In the genomic region with DNA sequence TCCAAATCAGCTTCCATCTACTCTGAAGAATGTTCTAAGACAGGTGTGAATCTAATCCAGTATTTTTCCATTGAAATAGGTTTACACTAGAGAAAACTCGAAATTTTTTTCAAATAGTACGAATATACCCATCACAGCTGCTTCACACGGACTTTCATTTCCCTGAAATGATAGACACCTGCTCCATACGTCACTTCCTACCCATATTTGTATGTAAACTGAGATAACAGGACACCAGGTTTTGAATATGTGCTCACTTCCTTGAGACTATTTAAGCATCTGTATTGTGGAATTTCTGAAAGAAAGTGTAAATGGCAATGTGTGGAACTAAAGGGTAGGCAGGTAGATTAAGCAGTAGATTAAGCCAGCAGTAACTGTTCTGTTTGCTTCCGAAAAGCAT, we compare ENCODE assay signal across 14 cellular contexts. TPM values are rescaled to one million over a fixed set of nuclear protein-coding genes. Genes with fewer than 3 reads are reported as not detected.
DNase-seq lines count a peak whose midpoint lies in the region; ATAC-seq and TF ChIP-seq lines count a peak whose summit lies in the region.
"Had no signal": no experiment of that assay in that cellular context is flagged by ENCODE, and none has a peak within 500 bp of the region (broad histone marks: within the 10 kb centered on the region; RNA-seq: fewer than 3 reads in every experiment).

No MANE protein-coding gene starts in this region.

- no CpG with 5 or more reads among the region's 5 CpGs for WGBS in neuronal stem cell (ENCODE audit: extremely low coverage in 2 of 2, insufficient read length in 2 of 2, insufficient replicate concordance in 1 of 2), 2 donors

- no peak for DNase-seq in T-helper 2 cell treated with Interferon-gamma antibody and Interleukin-4, amounts not matched to agents 5 μg/mL and 100 μg/mL, for 36 hours (ENCODE audit: low spot score)
- DNase-seq in T-helper 2 cell (no peak), neuronal stem cell (ENCODE audit: low spot score) (no peak), superior temporal gyrus (ENCODE audit: extremely low spot score) (no peak)
- DNase-seq in activated naive CD4-positive, alpha-beta T cell treated with anti-CD3 and anti-CD28 coated beads, Interleukin-2, amount 10 ng/mL, durations not matched to agents 7 days and 5 days, result no peak
- DNase-seq: activated CD4-positive, alpha-beta T cell treated with anti-CD3 and anti-CD28 coated beads for 4 hours; NCI-H774; spleen; stomach had no signal

- H3K4me3 Mint-ChIP-seq in T-helper 2 cell treated with Interferon-gamma antibody and Interleukin-4, amounts not matched to agents 5 μg/mL and 100 μg/mL, for 36 hours, result peak overlapping the region; percentile 52
- H3K4me3 Mint-ChIP-seq in activated naive CD4-positive, alpha-beta T cell treated with anti-CD3 and anti-CD28 coated beads, Interleukin-2, amount 10 ng/mL, durations not matched to agents 7 days and 5 days, result no peak overlapping the region
- H3K4me3 Mint-ChIP-seq: activated T-helper 1 cell treated with anti-CD3 and anti-CD28 coated beads, Interleukin-12 subunit alpha, Interleukin-12 subunit beta, Interleukin-2, Interleukin-4 antibody, amounts not matched to agents 30 ng/mL and 10 ng/mL and 1 ng/mL, durations not matched to agents 14 hours and 24 hours and 36 hours had no signal

- H3K36me3 ChIP-seq in OCI-LY3 (replicated peaks; ENCODE audit: low read depth, low read length) (no peaks in the 10 kb centered on the region), neuronal stem cell (replicated peaks in 1 of 2; ENCODE audit: control insufficient read depth in 2 of 2, insufficient read depth in 2 of 2, low read length in 2 of 2) (no peaks in the 10 kb centered on the region)
- H3K36me3 ChIP-seq: spleen, stomach had no signal

- no peak overlapping the region for H2BK12ac ChIP-seq in neuronal stem cell (ENCODE audit: low read length)

- no peak for TF ChIP-seq CTCF in OCI-LY3 (IDR thresholded peaks at IDR 0.05; ENCODE audit: low read depth, low read length)

- no peaks in the 10 kb centered on the region for H3K36me3 Mint-ChIP-seq in T-helper 2 cell treated with Interferon-gamma antibody and Interleukin-4, amounts not matched to agents 5 μg/mL and 100 μg/mL, for 36 hours (ENCODE audit: low read depth)
- H3K36me3 Mint-ChIP-seq in activated naive CD4-positive, alpha-beta T cell treated with anti-CD3 and anti-CD28 coated beads, Interleukin-2, amount 10 ng/mL, durations not matched to agents 7 days and 5 days, result no peaks in the 10 kb centered on the region

- peaks cover 12% of the 10 kb centered on the region for H3K4me1 Mint-ChIP-seq in T-helper 2 cell treated with Interferon-gamma antibody and Interleukin-4, amounts not matched to agents 5 μg/mL and 100 μg/mL, for 36 hours (ENCODE audit: low read depth)
- peaks cover 11% of the 10 kb centered on the region for H3K4me1 Mint-ChIP-seq in activated naive CD4-positive, alpha-beta T cell treated with anti-CD3 and anti-CD28 coated beads, Interleukin-2, amount 10 ng/mL, durations not matched to agents 7 days and 5 days

- no peak overlapping the region for H2BK5ac ChIP-seq in neuronal stem cell (ENCODE audit: low read length)

- H3K4me3 ChIP-seq in OCI-LY3 (ENCODE audit: low read length), result peak overlapping the region; percentile 65
- no peak overlapping the region for H3K4me3 ChIP-seq in neuronal stem cell (ENCODE audit: low read length in 2 of 2)
- H3K4me3 ChIP-seq: stomach had no signal

- no peak overlapping the region for H4K8ac ChIP-seq in neuronal stem cell (ENCODE audit: low read depth, low read length)

- H4K20me1 ChIP-seq in OCI-LY3 (ENCODE audit: insufficient read depth, low read length), result no peaks in the 10 kb centered on the region

- H2AFZ ChIP-seq in OCI-LY3 (ENCODE audit: low read depth, low read length), result peak overlapping the region; percentile 64
- peak overlapping the region; percentile 48 for H2AFZ ChIP-seq in neuronal stem cell (ENCODE audit: low read length)

- H3K27ac ChIP-seq in OCI-LY3 (ENCODE audit: low read length), result peak overlapping the region; percentile 67
- no peak overlapping the region for H3K27ac ChIP-seq in neuronal stem cell (replicated peaks; ENCODE audit: low read length)
- H3K27ac ChIP-seq: epithelial cell of prostate, stomach had no signal

- H2BK15ac ChIP-seq in neuronal stem cell (ENCODE audit: low read length), result no peak overlapping the region

- CTCF ChIA-PET in activated naive CD4-positive, alpha-beta T cell treated with anti-CD3 and anti-CD28 coated beads, Interleukin-2, amount 10 ng/mL, durations not matched to agents 7 days and 5 days (lab: Charles Lee), result interaction anchor here (0.8 to 2.2 kb wide), 8 partner anchors 8 to 414 kb away, joined by 3 to 12 read pairs (median 3); a partner anchor contains a TSS

- H3K9ac ChIP-seq in OCI-LY3 (ENCODE audit: low read length) (peak overlapping the region; percentile 43), neuronal stem cell (ENCODE audit: low read depth, low read length, poor library complexity) (no peak overlapping the region)

- H3K9me3 ChIP-seq in OCI-LY3 (ENCODE audit: insufficient read depth, low read length) (no peaks in the 10 kb centered on the region), neuronal stem cell (replicated peaks in 1 of 2; ENCODE audit: control insufficient read depth in 2 of 2, insufficient read depth in 1 of 2, low read depth in 1 of 2, low read length in 2 of 2) (no peaks in the 10 kb centered on the region)
- H3K9me3 ChIP-seq: spleen, stomach had no signal

- no peak overlapping the region for H2BK120ac ChIP-seq in neuronal stem cell (ENCODE audit: low read depth, low read length)

- no peak overlapping the region for H3K18ac ChIP-seq in neuronal stem cell (ENCODE audit: low read length)

- H2AK5ac ChIP-seq in neuronal stem cell (ENCODE audit: low read depth, low read length), result no peak overlapping the region

- no peak overlapping the region for H3K27ac Mint-ChIP-seq in T-helper 2 cell treated with Interferon-gamma antibody and Interleukin-4, amounts not matched to agents 5 μg/mL and 100 μg/mL, for 36 hours
- H3K27ac Mint-ChIP-seq in activated naive CD4-positive, alpha-beta T cell treated with anti-CD3 and anti-CD28 coated beads, Interleukin-2, amount 10 ng/mL, durations not matched to agents 7 days and 5 days, result no peak overlapping the region
- H3K27ac Mint-ChIP-seq: activated T-helper 1 cell treated with anti-CD3 and anti-CD28 coated beads, Interleukin-12 subunit alpha, Interleukin-12 subunit beta, Interleukin-2, Interleukin-4 antibody, amounts not matched to agents 30 ng/mL and 10 ng/mL and 1 ng/mL, durations not matched to agents 14 hours and 24 hours and 36 hours had no signal

- H3K27me3 ChIP-seq in OCI-LY3 (ENCODE audit: low read depth, low read length) (no peaks in the 10 kb centered on the region), neuronal stem cell (ENCODE audit: control insufficient read depth in 3 of 3, insufficient read depth in 3 of 3, low read depth in 1 of 3, low read length in 3 of 3) (no peaks in the 10 kb centered on the region)
- H3K27me3 ChIP-seq: spleen, stomach had no signal

- H4K91ac ChIP-seq in neuronal stem cell (ENCODE audit: low read depth, low read length, poor library complexity), result no peak overlapping the region

- ATAC-seq in GM18907 (IDR thresholded peaks at IDR 0.05; ENCODE audit: unreplicated experiment), result peak; percentile 56
- ATAC-seq in GM19324 (IDR thresholded peaks at IDR 0.05; ENCODE audit: low FRiP score, unreplicated experiment), result no peak

- H3K79me1 ChIP-seq in neuronal stem cell (ENCODE audit: low read depth, low read length), result no peaks in the 10 kb centered on the region

- H3K27me3 Mint-ChIP-seq in T-helper 2 cell treated with Interferon-gamma antibody and Interleukin-4, amounts not matched to agents 5 μg/mL and 100 μg/mL, for 36 hours (ENCODE audit: low read depth), result peaks cover 16% of the 10 kb centered on the region
- peaks cover 15% of the 10 kb centered on the region for H3K27me3 Mint-ChIP-seq in activated naive CD4-positive, alpha-beta T cell treated with anti-CD3 and anti-CD28 coated beads, Interleukin-2, amount 10 ng/mL, durations not matched to agents 7 days and 5 days

- peaks cover 18% of the 10 kb centered on the region for H3K4me1 ChIP-seq in OCI-LY3 (ENCODE audit: low read length)
- H3K4me1 ChIP-seq in neuronal stem cell (ENCODE audit: control insufficient read depth in 2 of 2, insufficient read depth in 1 of 2, low read depth in 1 of 2, low read length in 2 of 2), result no peaks in the 10 kb centered on the region

- no peaks in the 10 kb centered on the region for H3K9me3 Mint-ChIP-seq in T-helper 2 cell treated with Interferon-gamma antibody and Interleukin-4, amounts not matched to agents 5 μg/mL and 100 μg/mL, for 36 hours
- H3K9me3 Mint-ChIP-seq in activated naive CD4-positive, alpha-beta T cell treated with anti-CD3 and anti-CD28 coated beads, Interleukin-2, amount 10 ng/mL, durations not matched to agents 7 days and 5 days, result no peaks in the 10 kb centered on the region
- H3K9me3 Mint-ChIP-seq: activated T-helper 1 cell treated with anti-CD3 and anti-CD28 coated beads, Interleukin-12 subunit alpha, Interleukin-12 subunit beta, Interleukin-2, Interleukin-4 antibody, amounts not matched to agents 30 ng/mL and 10 ng/mL and 1 ng/mL, durations not matched to agents 14 hours and 24 hours and 36 hours had no signal

- no peak overlapping the region for H3K4ac ChIP-seq in neuronal stem cell (ENCODE audit: low read length)

- H3K23ac ChIP-seq in neuronal stem cell (ENCODE audit: low read depth, low read length, poor library complexity), result no peak overlapping the region

- peak overlapping the region; percentile 81 for H3K4me2 ChIP-seq in OCI-LY3 (ENCODE audit: low read length)
- no peak overlapping the region for H3K4me2 ChIP-seq in neuronal stem cell (ENCODE audit: insufficient read depth, low read length, poor library complexity, severe bottlenecking)

- H3K14ac ChIP-seq in neuronal stem cell (ENCODE audit: low read length), result no peak overlapping the region

- no peaks in the 10 kb centered on the region for H3K79me2 ChIP-seq in OCI-LY3 (ENCODE audit: low read length)

RNA-seq across cellular contexts. Expression of a gene that starts 13.4 kb away (rescaled TPM):
- polyA plus RNA-seq in neuronal stem cell (2013, experiment 1 of 2), result 0.25 TPM
- polyA plus RNA-seq in neuronal stem cell (2013, experiment 2 of 2), result 0.17 TPM
